8 cellular contexts compared by ENCODE assay signal in genomic region chr10:73094986-73095478, GRCh38. TPM values are rescaled to one million over a fixed set of nuclear protein-coding genes. Genes with fewer than 3 reads are reported as not detected.
DNase-seq lines count a peak whose midpoint lies in the region; ATAC-seq, FAIRE-seq and TF ChIP-seq lines count a peak whose summit lies in the region.

No MANE protein-coding gene starts in this region.

- peak overlapping the region; percentile 68 for H3K4me3 ChIP-seq in right cardiac atrium (ENCODE audit: low read length)
- peak overlapping the region; percentile 83 to 86 for H3K4me3 ChIP-seq in small intestine (ENCODE audit: low read depth in 1 of 2, low read length in 2 of 2)

- ATAC-seq in activated B cell treated with CpG ODN at 0.5 μM for 24 hours (ENCODE audit: low read depth) (no peak), right cardiac atrium (no peak), HG02884 (IDR thresholded peaks at IDR 0.05; ENCODE audit: unreplicated experiment) (no peak), HG03342 (IDR thresholded peaks at IDR 0.05; ENCODE audit: unreplicated experiment) (no peak)

- POLR2A ChIA-PET in activated B cell treated with CpG ODN at 0.5 μM for 24 hours (lab: Charles Lee): interaction anchor here (0.6 to 6.3 kb wide), 17 partner anchors 13 to 1503 kb away, joined by 3 to 64 read pairs (median 6); partner anchors contain the start of genes DNAJB12, DNAJC9, ECD and FAM149B1

- H2AK5ac ChIP-seq in H9 (ENCODE audit: insufficient read length, low read length): no peak overlapping the region

- H3K4me1 Mint-ChIP-seq in H9 (peaks cover 18 to 21% of the 10 kb centered on the region in 2 experiments), activated B cell treated with CpG ODN at 0.5 μM for 24 hours (peaks cover 32% of the 10 kb centered on the region)

- DNase-seq in H9 (no peak), activated B cell treated with CpG ODN at 0.5 μM for 24 hours (no peak), right cardiac atrium (no peak), small intestine (no peak), NCI-H2081 (lab: John Stamatoyannopoulos, UW) (no peak)
- no peak for DNase-seq in activated CD4-positive, CD25-positive, alpha-beta regulatory T cell (lab: John Stamatoyannopoulos, UW)

- peaks cover 7% of the 10 kb centered on the region for H3K23me2 ChIP-seq in H9 (ENCODE audit: insufficient read length, low read depth, low read length, poor library complexity, severe bottlenecking)

- peak overlapping the region; percentile 78 for H3K4me2 ChIP-seq in H9 (ENCODE audit: insufficient read depth, insufficient read length, low read length)

- no peaks in the 10 kb centered on the region for H3K79me1 ChIP-seq in H9 (ENCODE audit: insufficient read depth, low read depth, low read length, poor library complexity, severe bottlenecking)

- no peaks in the 10 kb centered on the region for H4K20me1 ChIP-seq in H9 (ENCODE audit: control insufficient read depth, insufficient read depth, insufficient read length)

- no peak overlapping the region for H2BK120ac ChIP-seq in H9 (ENCODE audit: low read depth, low read length, poor library complexity, severe bottlenecking)

- no peak overlapping the region for H3K56ac ChIP-seq in H9 (ENCODE audit: insufficient read length, low read depth, low read length)

- H3K27ac Mint-ChIP-seq in H9 (peak overlapping the region in 1 of 3 experiments; percentile 87; a peak in 1 of 7 replicates), activated B cell treated with CpG ODN at 0.5 μM for 24 hours (peak overlapping the region; percentile 88)

- no peak overlapping the region for H3K14ac ChIP-seq in H9 (ENCODE audit: insufficient read depth, low read length)

- H3K9me3 Mint-ChIP-seq in H9 (no peaks in the 10 kb centered on the region), activated B cell treated with CpG ODN at 0.5 μM for 24 hours (no peaks in the 10 kb centered on the region)

- H2BK15ac ChIP-seq in H9 (ENCODE audit: low read depth, low read length): no peak overlapping the region

- no peak overlapping the region for H4K5ac ChIP-seq in H9 (ENCODE audit: insufficient read length, low read depth, low read length)

- no peak overlapping the region for H3T11ph ChIP-seq in H9 (ENCODE audit: low read length)

- H3K27me3 ChIP-seq in H9 (ENCODE audit: insufficient read depth, low read length): no peaks in the 10 kb centered on the region
- no peaks in the 10 kb centered on the region for H3K27me3 ChIP-seq in right cardiac atrium (ENCODE audit: control insufficient read depth, insufficient read depth)
- H3K27me3 ChIP-seq in small intestine (ENCODE audit: control insufficient read depth in 2 of 2, insufficient read depth in 2 of 2, low read length in 2 of 2): no peaks in the 10 kb centered on the region

- TF ChIP-seq CTCF in H9 (conservative IDR thresholded peaks at IDR 0.05) (no peak), activated B cell treated with CpG ODN at 0.5 μM for 24 hours (IDR thresholded peaks at IDR 0.05) (no peak)

- H3K9me3 ChIP-seq in H9 (ENCODE audit: control insufficient read depth, low read depth, low read length) (no peaks in the 10 kb centered on the region), right cardiac atrium (ENCODE audit: control insufficient read depth, low read length) (no peaks in the 10 kb centered on the region), small intestine (ENCODE audit: control insufficient read depth, low read depth) (no peaks in the 10 kb centered on the region)

- H3K79me2 ChIP-seq in H9 (ENCODE audit: insufficient read depth, low read length): no peaks in the 10 kb centered on the region

- H3K4ac ChIP-seq in H9 (ENCODE audit: low read depth, low read length): no peak overlapping the region

- H2BK12ac ChIP-seq in H9 (ENCODE audit: insufficient read length, low read depth, low read length): no peak overlapping the region

- H3K27me3 Mint-ChIP-seq in H9 (ENCODE audit: low read depth): no peaks in the 10 kb centered on the region
- no peaks in the 10 kb centered on the region for H3K27me3 Mint-ChIP-seq in activated B cell treated with CpG ODN at 0.5 μM for 24 hours

- H3K4me3 Mint-ChIP-seq in H9 (peak overlapping the region; percentile 94 to 95), activated B cell treated with CpG ODN at 0.5 μM for 24 hours (peak overlapping the region; percentile 96)

- H3K23ac ChIP-seq in H9 (ENCODE audit: insufficient read length, low read depth, low read length): no peak overlapping the region

- H3K4me1 ChIP-seq in H9 (ENCODE audit: insufficient read depth, low read length) (no peaks in the 10 kb centered on the region), right cardiac atrium (ENCODE audit: control insufficient read depth, insufficient read depth, low read length) (no peaks in the 10 kb centered on the region), small intestine (ENCODE audit: control insufficient read depth in 2 of 2, insufficient read depth in 1 of 2, low read depth in 1 of 2, low read length in 1 of 2) (no peaks in the 10 kb centered on the region)

- H3K27ac ChIP-seq in H9 (ENCODE audit: insufficient read length, low read depth, low read length) (no peak overlapping the region), right cardiac atrium (ENCODE audit: low read length) (no peak overlapping the region), small intestine (ENCODE audit: low read depth in 1 of 2, low read length in 1 of 2) (no peak overlapping the region)

- intact Hi-C loops in activated B cell treated with CpG ODN at 0.5 μM for 24 hours (cut with micrococcal nuclease): loop anchor here (2.0 to 5.0 kb wide), 2 partner anchors 14 to 878 kb away; partner anchors contain the start of genes ANAPC16 and ASCC1
- intact Hi-C loops in right cardiac atrium (cut with DNase I): loop anchor here in 2 of 4 donors (5.0 to 10.0 kb wide), 2 partner anchors 67 to 70 kb away; partner anchors contain the start of genes ECD (in 1 of the 2) and FAM149B1 (in 1 of the 2)

- no peak overlapping the region for H4K91ac ChIP-seq in H9 (ENCODE audit: insufficient read length, low read depth, low read length)

- no peaks in the 10 kb centered on the region for H3K36me3 ChIP-seq in small intestine (ENCODE audit: control insufficient read depth in 2 of 2, insufficient read depth in 2 of 2, low read length in 2 of 2)

- H2BK20ac ChIP-seq in H9 (ENCODE audit: low read depth, low read length, poor library complexity, severe bottlenecking): no peak overlapping the region

- WGBS in H9 (ENCODE audit: extremely low coverage, insufficient read length, low lambda C conversion rate): no CpG with 5 or more reads among the region's 5 CpGs
- WGBS in right cardiac atrium: 3% methylated on average over 5 of the region's 5 CpGs
- WGBS in small intestine, 3 donors: 6 to 9% (median 7%) methylated on average over 5 of the region's 5 CpGs

- no peak overlapping the region for H3K18ac ChIP-seq in H9 (ENCODE audit: insufficient read length, low read depth, low read length)

- no peak for FAIRE-seq in small intestine (lab: Jason Lieb, UNC)

- no peaks in the 10 kb centered on the region for H3K36me3 Mint-ChIP-seq in H9 (ENCODE audit: insufficient read depth in 1 of 3, low read depth in 3 of 3)
- peaks cover 14% of the 10 kb centered on the region for H3K36me3 Mint-ChIP-seq in activated B cell treated with CpG ODN at 0.5 μM for 24 hours (ENCODE audit: low read depth)

- CTCF ChIA-PET in activated B cell treated with CpG ODN at 0.5 μM for 24 hours (lab: Charles Lee): interaction anchor here (0.6 to 4.2 kb wide), 5 partner anchors 15 to 141 kb away, joined by 5 to 42 read pairs (median 14); partner anchors contain the start of genes ECD, FAM149B1 and NUDT13

- H2AFZ ChIP-seq in H9 (ENCODE audit: low read length): no peak overlapping the region

- H4K8ac ChIP-seq in H9 (replicated peaks; ENCODE audit: insufficient read length, low read depth, low read length): no peak overlapping the region

- no peak overlapping the region for H2BK5ac ChIP-seq in H9 (ENCODE audit: insufficient read length, low read length)

- no peak overlapping the region for H3K9ac ChIP-seq in H9 (ENCODE audit: extremely low read depth, insufficient read length, low read length)

RNA-seq across cellular contexts. Expression of gene P4HA1, which starts 1.6 kb away (rescaled TPM):
- total RNA-seq in H9 (2021): 47.8 and 48.6 TPM in 2 replicates
- total RNA-seq in activated B cell treated with CpG ODN at 0.5 μM for 24 hours: 19.8 and 20.5 TPM in 2 replicates
- total RNA-seq in right cardiac atrium: 10 to 100 TPM; 37.4 to 55.8 (median 43.9) TPM
- 21.8 TPM for polyA plus RNA-seq in right cardiac atrium
- polyA plus RNA-seq in small intestine: 10 to 100 TPM in 1 of 3 donors, 1 to 10 TPM in 2; 2.7 to 10.6 (median 3.0) TPM

RNA-seq across cellular contexts. Expression of gene NUDT13, which starts 15.2 kb away (rescaled TPM):
- 1.5 and 1.6 TPM in 2 replicates for total RNA-seq in H9 (2021)
- total RNA-seq in activated B cell treated with CpG ODN at 0.5 μM for 24 hours: 3.5 and 4.6 TPM in 2 replicates
- total RNA-seq in right cardiac atrium: 1 to 10 TPM; 1.9 to 4.1 (median 2.8) TPM
- polyA plus RNA-seq in right cardiac atrium: 2.7 TPM
- 1 to 10 TPM; 1.9 to 2.4 (median 2.0) TPM for polyA plus RNA-seq in small intestine
